In genomic region chr4:173524218-173525117, GRCh38 we compare ENCODE assay signal across 15 cellular contexts. TPM values are rescaled to one million over a fixed set of nuclear protein-coding genes. Genes with fewer than 3 reads are reported as not detected.
DNase-seq lines count a peak whose midpoint lies in the region; TF ChIP-seq lines count a peak whose summit lies in the region.
"Had no signal": no experiment of that assay in that cellular context is flagged by ENCODE, and none has a peak within 500 bp of the region (broad histone marks: within the 10 kb centered on the region; RNA-seq: fewer than 3 reads in every experiment).

No MANE protein-coding gene starts in this region.

- no peak overlapping the region for H2AFZ ChIP-seq in H9 (ENCODE audit: low read length)

- H3K27ac ChIP-seq in H9 (ENCODE audit: insufficient read length, low read depth, low read length) (no peak overlapping the region), rectal smooth muscle tissue (ENCODE audit: low read depth, low read length) (peak overlapping the region; percentile 99), tibial nerve (no peak overlapping the region)
- H3K27ac ChIP-seq: WERI-Rb-1 had no signal

- H3K14ac ChIP-seq in H9 (ENCODE audit: insufficient read depth, low read length): no peak overlapping the region

- no peak overlapping the region for H2BK12ac ChIP-seq in H9 (ENCODE audit: insufficient read length, low read depth, low read length)

- no peak overlapping the region for H3T11ph ChIP-seq in H9 (ENCODE audit: low read length)

- H3K56ac ChIP-seq in H9 (ENCODE audit: insufficient read length, low read depth, low read length): no peak overlapping the region

- peak overlapping the region; percentile 72 for H3K27ac Mint-ChIP-seq in T-helper 2 cell treated with Interferon-gamma antibody and Interleukin-4, amounts not matched to agents 5 μg/mL and 100 μg/mL, for 36 hours
- H3K27ac Mint-ChIP-seq in H9: no peak overlapping the region

- H3K4me1 ChIP-seq in H9 (ENCODE audit: insufficient read depth, low read length) (no peaks in the 10 kb centered on the region), rectal smooth muscle tissue (ENCODE audit: control insufficient read depth, insufficient read depth, low read length) (peaks cover 29% of the 10 kb centered on the region), tibial nerve (peaks cover 0 to 61% (median 10%) of the 10 kb centered on the region in 4 donors)
- H3K4me1 ChIP-seq: pancreas had no signal

- TF ChIP-seq POLR2A in tibial nerve (IDR thresholded peaks at IDR 0.05): no peak

- H3K18ac ChIP-seq in H9 (ENCODE audit: insufficient read length, low read depth, low read length): no peak overlapping the region

- no peak overlapping the region for H3K4ac ChIP-seq in H9 (ENCODE audit: low read depth, low read length)

- no peaks in the 10 kb centered on the region for H3K23me2 ChIP-seq in H9 (ENCODE audit: insufficient read length, low read depth, low read length, poor library complexity, severe bottlenecking)

- no peak overlapping the region for H4K5ac ChIP-seq in H9 (ENCODE audit: insufficient read length, low read depth, low read length)

- H4K20me1 ChIP-seq in H9 (ENCODE audit: control insufficient read depth, insufficient read depth, insufficient read length): peaks cover 2% of the 10 kb centered on the region

- H3K9ac ChIP-seq in H9 (ENCODE audit: extremely low read depth, insufficient read length, low read length) (no peak overlapping the region), rectal smooth muscle tissue (ENCODE audit: low read length) (peak overlapping the region; percentile 8)

- H3K9me3 ChIP-seq in H9 (ENCODE audit: control insufficient read depth, low read depth, low read length): no peaks in the 10 kb centered on the region
- peaks cover 0 to 14% (median 0%) of the 10 kb centered on the region in 4 donors for H3K9me3 ChIP-seq in tibial nerve
- H3K9me3 ChIP-seq: gastrocnemius medialis, pancreas had no signal

- H2BK15ac ChIP-seq in H9 (ENCODE audit: low read depth, low read length): no peak overlapping the region

- peaks cover 11% of the 10 kb centered on the region for H3K36me3 ChIP-seq in rectal smooth muscle tissue (ENCODE audit: control insufficient read depth, insufficient read depth, low read length)
- no peaks in the 10 kb centered on the region for H3K36me3 ChIP-seq in tibial nerve
- H3K36me3 ChIP-seq: gastrocnemius medialis, pancreas had no signal

- H3K79me1 ChIP-seq in H9 (ENCODE audit: insufficient read depth, low read depth, low read length, poor library complexity, severe bottlenecking): no peaks in the 10 kb centered on the region

- no peak overlapping the region for H4K91ac ChIP-seq in H9 (ENCODE audit: insufficient read length, low read depth, low read length)

- H3K9me3 Mint-ChIP-seq in T-helper 2 cell treated with Interferon-gamma antibody and Interleukin-4, amounts not matched to agents 5 μg/mL and 100 μg/mL, for 36 hours: peaks cover 7% of the 10 kb centered on the region
- H3K9me3 Mint-ChIP-seq in H9: peaks cover 7 to 27% of the 10 kb centered on the region in 2 experiments; a peak in 3 of 5 replicates

- H2AK5ac ChIP-seq in H9 (ENCODE audit: insufficient read length, low read length): no peak overlapping the region

- H2BK5ac ChIP-seq in H9 (ENCODE audit: insufficient read length, low read length): no peak overlapping the region

- H3K4me3 ChIP-seq in fibroblast of pulmonary artery (replicated peaks; ENCODE audit: low read depth, low read length): peak overlapping the region; percentile 89
- peak overlapping the region; percentile 82 for H3K4me3 ChIP-seq in rectal smooth muscle tissue (ENCODE audit: low read length)
- no peak overlapping the region for H3K4me3 ChIP-seq in tibial nerve
- H3K4me3 ChIP-seq: pancreas had no signal

- no peaks in the 10 kb centered on the region for H3K79me2 ChIP-seq in H9 (ENCODE audit: insufficient read depth, low read length)

- peaks cover 7% of the 10 kb centered on the region for H3K36me3 Mint-ChIP-seq in T-helper 2 cell treated with Interferon-gamma antibody and Interleukin-4, amounts not matched to agents 5 μg/mL and 100 μg/mL, for 36 hours (ENCODE audit: low read depth)
- H3K36me3 Mint-ChIP-seq in H9 (ENCODE audit: insufficient read depth in 1 of 3, low read depth in 3 of 3): no peaks in the 10 kb centered on the region; a peak in 2 of 7 replicates

- whole genome bisulfite sequencing in H9 (ENCODE audit: extremely low coverage, insufficient read length, low lambda C conversion rate): no CpG with 5 or more reads among the region's 25 CpGs
- 57 to 62% methylated on average over 25 of the region's 25 CpGs for WGBS in tibial nerve, 2 donors

- no peak for TF ChIP-seq EP300 in tibial nerve (IDR thresholded peaks at IDR 0.05)

- H3K23ac ChIP-seq in H9 (ENCODE audit: insufficient read length, low read depth, low read length): no peak overlapping the region

- H3K27me3 Mint-ChIP-seq in T-helper 2 cell treated with Interferon-gamma antibody and Interleukin-4, amounts not matched to agents 5 μg/mL and 100 μg/mL, for 36 hours (ENCODE audit: low read depth): peaks cover 90% of the 10 kb centered on the region
- peaks cover 97% of the 10 kb centered on the region for H3K27me3 Mint-ChIP-seq in H9 (ENCODE audit: low read depth)

- H2BK20ac ChIP-seq in H9 (ENCODE audit: low read depth, low read length, poor library complexity, severe bottlenecking): no peak overlapping the region

- TF ChIP-seq CTCF in H9 (conservative IDR thresholded peaks at IDR 0.05) (no peak), fibroblast of pulmonary artery (IDR thresholded peaks at IDR 0.05; ENCODE audit: low read length, missing control alignments) (no peak), tibial nerve (IDR thresholded peaks at IDR 0.05) (no peak), GM20000 (IDR thresholded peaks at IDR 0.05; ENCODE audit: extremely low read depth, missing control alignments) (no peak)

- H3K4me1 Mint-ChIP-seq in T-helper 2 cell treated with Interferon-gamma antibody and Interleukin-4, amounts not matched to agents 5 μg/mL and 100 μg/mL, for 36 hours (ENCODE audit: low read depth): peaks cover 8% of the 10 kb centered on the region
- peaks cover 40 to 63% of the 10 kb centered on the region in 2 experiments for H3K4me1 Mint-ChIP-seq in H9

- DNase-seq in T-helper 2 cell treated with Interferon-gamma antibody and Interleukin-4, amounts not matched to agents 5 μg/mL and 100 μg/mL, for 36 hours (ENCODE audit: low spot score): no peak
- no peak for DNase-seq in T-helper 2 cell
- peak; percentile 31 for DNase-seq in H9
- no peak for DNase-seq in fibroblast of pulmonary artery (ENCODE audit: low read depth)
- no peak for DNase-seq in COLO829 (ENCODE audit: low spot score)
- DNase-seq in tibial nerve (ENCODE audit: low spot score in 2 of 2): no peak
- no peak for DNase-seq in GM20000 (ENCODE audit: low spot score)
- DNase-seq: activated effector memory CD4-positive, alpha-beta T cell treated with Interleukin-2 at 50 U/mL for 16 hours; gastrocnemius medialis; HCEC 1CT; NCI-H1417; pancreas; SHP77 treated with DMSO at 0.1 percent for 48 hours; WERI-Rb-1 had no signal

- H3K27me3 ChIP-seq in H9 (ENCODE audit: insufficient read depth, low read length) (peaks cover 95% of the 10 kb centered on the region), rectal smooth muscle tissue (ENCODE audit: control insufficient read depth, insufficient read depth, low read length) (peaks cover 18% of the 10 kb centered on the region), tibial nerve (peaks cover 3 to 97% of the 10 kb centered on the region in 2 donors)

- peak overlapping the region; percentile 32 for H3K4me3 Mint-ChIP-seq in T-helper 2 cell treated with Interferon-gamma antibody and Interleukin-4, amounts not matched to agents 5 μg/mL and 100 μg/mL, for 36 hours
- H3K4me3 Mint-ChIP-seq in H9: peak overlapping the region in 1 of 2 experiments; percentile 67; a peak in 3 of 5 replicates

- no peak overlapping the region for H4K8ac ChIP-seq in H9 (replicated peaks; ENCODE audit: insufficient read length, low read depth, low read length)

- H3K4me2 ChIP-seq in H9 (ENCODE audit: insufficient read depth, insufficient read length, low read length): peak overlapping the region; percentile 17

- no peak overlapping the region for H2BK120ac ChIP-seq in H9 (ENCODE audit: low read depth, low read length, poor library complexity, severe bottlenecking)

RNA-seq across cellular contexts. Expression of gene HAND2, which starts 5.6 kb away (rescaled TPM):
- not detected in 2 replicates for total RNA-seq in H9 (2021)
- total RNA-seq in tibial nerve: 1 to 10 TPM; 1.9 to 5.1 (median 3.6) TPM

Comparison
In these comparisons a context has a peak if more than half of its experiments do, and no peak if none do; other contexts are left out.
1. H3K4me3 ChIP-seq: peak in fibroblast of pulmonary artery (single experiment) and rectal smooth muscle tissue (single experiment); none in tibial nerve (0 of 4).